ENCODE assay signal across 24 cellular contexts in the genomic region with DNA sequence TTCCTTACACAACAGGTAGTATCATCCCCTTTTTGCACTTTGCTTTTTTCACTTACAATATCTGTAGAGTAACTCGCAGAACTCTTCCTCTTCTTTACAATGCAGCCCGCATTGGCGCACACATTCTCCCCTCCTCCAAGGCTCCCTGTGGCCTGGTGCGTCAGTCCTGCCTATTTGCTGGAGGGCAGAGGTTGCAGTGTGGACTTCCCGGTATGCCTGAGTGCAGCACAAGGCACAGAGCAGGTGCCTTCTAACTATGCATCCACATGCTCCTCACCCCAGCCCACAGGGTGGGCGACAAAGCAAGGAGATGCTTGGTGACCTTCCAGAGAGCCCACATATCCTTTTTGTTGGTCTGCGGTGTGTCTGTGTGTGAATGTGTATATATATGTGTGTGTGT.
"Had no signal": no experiment of that assay in that cellular context is flagged by ENCODE, and none has a peak within 500 bp of the region (broad histone marks: within the 10 kb centered on the region; RNA-seq: fewer than 3 reads in every experiment).

No MANE protein-coding gene starts in this region.

- H3K27me3 Mint-ChIP-seq: dendritic cell treated with granulocyte-macrophage colony-stimulating factor and Interleukin-4, amounts not matched to agents 40 ng/mL and 50 ng/mL, for 4 days; progenitor cell of endocrine pancreas; type B pancreatic cell had no signal

- H3K27ac ChIP-seq: esophagus squamous epithelium, gastroesophageal sphincter, ovary, thoracic aorta had no signal

- H3K4me3 Mint-ChIP-seq: dendritic cell treated with granulocyte-macrophage colony-stimulating factor and Interleukin-4, amounts not matched to agents 40 ng/mL and 50 ng/mL, for 4 days; effector memory CD8-positive, alpha-beta T cell; immature natural killer cell; naive thymus-derived CD4-positive, alpha-beta T cell; stimulated activated effector memory CD8-positive, alpha-beta T cell treated with anti-CD3 and anti-CD28 coated beads, Interleukin-12 subunit alpha, Interleukin-12 subunit beta, amount 100 ng/mL, for 72 hours; stimulated activated naive CD8-positive, alpha-beta T cell treated with anti-CD3 and anti-CD28 coated beads, Interleukin-15, Interleukin-2, amounts not matched to agents 100 ng/mL and 50 ng/mL, for 24 hours; type B pancreatic cell had no signal

- H3K36me3 ChIP-seq: ovary, thoracic aorta had no signal

- H3K9me3 Mint-ChIP-seq: dendritic cell treated with granulocyte-macrophage colony-stimulating factor and Interleukin-4, amounts not matched to agents 40 ng/mL and 50 ng/mL, for 4 days; effector memory CD8-positive, alpha-beta T cell; immature natural killer cell; stimulated activated effector memory CD8-positive, alpha-beta T cell treated with anti-CD3 and anti-CD28 coated beads, Interleukin-12 subunit alpha, Interleukin-12 subunit beta, amount 100 ng/mL, for 72 hours; stimulated activated naive CD8-positive, alpha-beta T cell treated with anti-CD3 and anti-CD28 coated beads, Interleukin-15, Interleukin-2, amounts not matched to agents 100 ng/mL and 50 ng/mL, for 24 hours; type B pancreatic cell had no signal

- H3K27ac Mint-ChIP-seq: dendritic cell treated with granulocyte-macrophage colony-stimulating factor and Interleukin-4, amounts not matched to agents 40 ng/mL and 50 ng/mL, for 4 days; effector memory CD8-positive, alpha-beta T cell; immature natural killer cell; naive thymus-derived CD4-positive, alpha-beta T cell; progenitor cell of endocrine pancreas; stimulated activated effector memory CD8-positive, alpha-beta T cell treated with anti-CD3 and anti-CD28 coated beads, Interleukin-12 subunit alpha, Interleukin-12 subunit beta, amount 100 ng/mL, for 72 hours; stimulated activated naive CD8-positive, alpha-beta T cell treated with anti-CD3 and anti-CD28 coated beads, Interleukin-15, Interleukin-2, amounts not matched to agents 100 ng/mL and 50 ng/mL, for 24 hours; type B pancreatic cell had no signal

- H3K27me3 ChIP-seq: esophagus squamous epithelium, gastroesophageal sphincter, ovary had no signal

- H3K4me3 ChIP-seq: esophagus squamous epithelium, gastroesophageal sphincter, lung, ovary, thoracic aorta had no signal

- ATAC-seq: effector memory CD8-positive, alpha-beta T cell; gastroesophageal sphincter; left cardiac atrium; left ventricle myocardium superior; naive thymus-derived CD4-positive, alpha-beta T cell; right cardiac atrium; stimulated activated effector memory CD8-positive, alpha-beta T cell treated with anti-CD3 and anti-CD28 coated beads, Interleukin-12 subunit alpha, Interleukin-12 subunit beta, amount 100 ng/mL, for 72 hours had no signal

- FAIRE-seq: kidney, urothelium cell line had no signal

- H3K4me1 Mint-ChIP-seq: immature natural killer cell had no signal

- H3K4me1 ChIP-seq: gastroesophageal sphincter had no signal

- DNase-seq: central memory CD4-positive, alpha-beta T cell; effector memory CD8-positive, alpha-beta T cell; esophagus squamous epithelium; foreskin fibroblast; immature natural killer cell; kidney; left cardiac atrium; left ventricle myocardium superior; mesenchymal stem cell; midbrain; naive thymus-derived CD4-positive, alpha-beta T cell; ovary; right cardiac atrium; stimulated activated CD4-positive, alpha-beta T cell treated with anti-CD3 and anti-CD28 coated beads, Interleukin-4, amount 100 ng/mL, for 1 hour; stimulated activated CD8-positive, alpha-beta memory T cell treated with anti-CD3 and anti-CD28 coated beads, Interleukin-4, amount 100 ng/mL, for 48 hours had no signal

- H3K9me3 ChIP-seq: esophagus squamous epithelium, gastroesophageal sphincter, ovary, thoracic aorta had no signal
